18 cellular contexts compared by ENCODE assay signal in genomic region chr1:226808501-226808900, GRCh38.
DNase-seq lines count a peak whose midpoint lies in the region; ATAC-seq and TF ChIP-seq lines count a peak whose summit lies in the region.
"Had no signal": no experiment of that assay in that cellular context is flagged by ENCODE, and none has a peak within 500 bp of the region (broad histone marks: within the 10 kb centered on the region; RNA-seq: fewer than 3 reads in every experiment).

No MANE protein-coding gene starts in this region.

- H2AK5ac ChIP-seq in neuronal stem cell (ENCODE audit: low read depth, low read length) = no peak overlapping the region

- CTCF ChIA-PET in activated naive CD4-positive, alpha-beta T cell treated with anti-CD3 and anti-CD28 coated beads for 36 hours (lab: Charles Lee) = no interaction called here
- CTCF ChIA-PET in RWPE1 (lab: Yijun Ruan, JAX) = no interaction called here

- H3K23ac ChIP-seq in neuronal stem cell (ENCODE audit: low read depth, low read length, poor library complexity) = peak overlapping the region; percentile 82

- H3K14ac ChIP-seq in neuronal stem cell (ENCODE audit: low read length) = no peak overlapping the region

- no peak overlapping the region for H3K27ac ChIP-seq in neuronal stem cell (replicated peaks; ENCODE audit: low read length)
- no peak overlapping the region for H3K27ac ChIP-seq in spleen
- no peak overlapping the region for H3K27ac ChIP-seq in RWPE1
- H3K27ac ChIP-seq: 22Rv1, A549, C4-2B had no signal

- no peaks in the 10 kb centered on the region for H3K27me3 Mint-ChIP-seq in activated naive CD4-positive, alpha-beta T cell treated with anti-CD3 and anti-CD28 coated beads for 36 hours (ENCODE audit: low read depth)
- H3K27me3 Mint-ChIP-seq: B cell; CD4-positive, alpha-beta T cell had no signal

- H2BK120ac ChIP-seq in neuronal stem cell (ENCODE audit: low read depth, low read length) = no peak overlapping the region

- no peak overlapping the region for H4K91ac ChIP-seq in neuronal stem cell (ENCODE audit: low read depth, low read length, poor library complexity)

- H3K4me2 ChIP-seq in neuronal stem cell (ENCODE audit: insufficient read depth, low read length, poor library complexity, severe bottlenecking) = no peak overlapping the region
- H3K4me2 ChIP-seq: A549 had no signal

- no peak overlapping the region for H3K4me3 ChIP-seq in neuronal stem cell (ENCODE audit: low read length in 2 of 2)
- no peak overlapping the region for H3K4me3 ChIP-seq in spleen
- H3K4me3 ChIP-seq: A549 had no signal

- intact Hi-C loops in cardiac septum (cut with DNase I) (no loop called here), left cardiac atrium (cut with DNase I) (loop anchor here in 1 of 2 donors (5.0 kb wide), 1 partner anchor 46 kb away; no protein-coding TSS in a partner anchor), spleen (cut with DNase I; ENCODE audit: low total_unique reads) (no loop called here)
- intact Hi-C loops in activated naive CD4-positive, alpha-beta T cell treated with anti-CD3 and anti-CD28 coated beads for 36 hours (cut with micrococcal nuclease) = no loop called here

- H3K4me3 Mint-ChIP-seq in activated naive CD4-positive, alpha-beta T cell treated with anti-CD3 and anti-CD28 coated beads for 36 hours = no peak overlapping the region
- H3K4me3 Mint-ChIP-seq: B cell; CD4-positive, alpha-beta T cell; CD8-positive, alpha-beta T cell had no signal

- no peaks in the 10 kb centered on the region for H3K79me1 ChIP-seq in neuronal stem cell (ENCODE audit: low read depth, low read length)

- no peak overlapping the region for H2BK12ac ChIP-seq in neuronal stem cell (ENCODE audit: low read length)

- peaks cover 7% of the 10 kb centered on the region for H3K4me1 Mint-ChIP-seq in activated naive CD4-positive, alpha-beta T cell treated with anti-CD3 and anti-CD28 coated beads for 36 hours (ENCODE audit: low read depth)
- H3K4me1 Mint-ChIP-seq: B cell had no signal

- POLR2A ChIA-PET in RWPE1 (lab: Yijun Ruan, JAX; ENCODE audit: low non-redundant PET) = no interaction called here

- no peak overlapping the region for H2AFZ ChIP-seq in neuronal stem cell (ENCODE audit: low read length)

- H3K9me3 ChIP-seq in neuronal stem cell (replicated peaks in 1 of 2; ENCODE audit: control insufficient read depth in 2 of 2, insufficient read depth in 1 of 2, low read depth in 1 of 2, low read length in 2 of 2) = no peaks in the 10 kb centered on the region
- no peaks in the 10 kb centered on the region for H3K9me3 ChIP-seq in spleen
- H3K9me3 ChIP-seq: A549, Caco-2 had no signal

- H3K36me3 Mint-ChIP-seq in activated naive CD4-positive, alpha-beta T cell treated with anti-CD3 and anti-CD28 coated beads for 36 hours (ENCODE audit: low read depth) = no peaks in the 10 kb centered on the region
- H3K36me3 Mint-ChIP-seq: CD8-positive, alpha-beta T cell had no signal

- H3K4me1 ChIP-seq in neuronal stem cell (ENCODE audit: control insufficient read depth in 2 of 2, insufficient read depth in 1 of 2, low read depth in 1 of 2, low read length in 2 of 2) (peaks cover 8 to 12% of the 10 kb centered on the region in 2 donors), spleen (no peaks in the 10 kb centered on the region)
- H3K4me1 ChIP-seq: A549, Caco-2 had no signal

- peak overlapping the region; percentile 31 for H2BK5ac ChIP-seq in neuronal stem cell (ENCODE audit: low read length)

- TF ChIP-seq CTCF in spleen (IDR thresholded peaks at IDR 0.05 in 8 of 11, conservative IDR thresholded peaks at IDR 0.05 in 3 of 11) = no peak
- TF ChIP-seq CTCF in RWPE1 (conservative IDR thresholded peaks at IDR 0.05; ENCODE audit: low read depth) = no peak

- no peak for TF ChIP-seq POLR2A in spleen (IDR thresholded peaks at IDR 0.05)

- no peak overlapping the region for H3K27ac Mint-ChIP-seq in activated naive CD4-positive, alpha-beta T cell treated with anti-CD3 and anti-CD28 coated beads for 36 hours
- H3K27ac Mint-ChIP-seq: B cell; CD4-positive, alpha-beta T cell; CD8-positive, alpha-beta T cell had no signal

- H3K36me3 ChIP-seq in neuronal stem cell (replicated peaks in 1 of 2; ENCODE audit: control insufficient read depth in 2 of 2, insufficient read depth in 2 of 2, low read length in 2 of 2) = no peaks in the 10 kb centered on the region
- H3K36me3 ChIP-seq in spleen = no peaks in the 10 kb centered on the region

- H3K9me3 Mint-ChIP-seq in activated naive CD4-positive, alpha-beta T cell treated with anti-CD3 and anti-CD28 coated beads for 36 hours = no peaks in the 10 kb centered on the region
- H3K9me3 Mint-ChIP-seq: CD4-positive, alpha-beta T cell; CD8-positive, alpha-beta T cell had no signal

- H3K4ac ChIP-seq in neuronal stem cell (ENCODE audit: low read length) = no peak overlapping the region

- H3K27me3 ChIP-seq in neuronal stem cell (ENCODE audit: control insufficient read depth in 3 of 3, insufficient read depth in 3 of 3, low read depth in 1 of 3, low read length in 3 of 3) (no peaks in the 10 kb centered on the region), spleen (replicated peaks in 1 of 7) (no peaks in the 10 kb centered on the region)

- H4K8ac ChIP-seq in neuronal stem cell (ENCODE audit: low read depth, low read length) = no peak overlapping the region

- DNase-seq in cardiac septum (ENCODE audit: low spot score) = peak; percentile 66
- DNase-seq in left cardiac atrium = no peak
- no peak for DNase-seq in neuronal stem cell (ENCODE audit: low spot score)
- DNase-seq in spleen = peak; percentile 56
- no peak for DNase-seq in activated naive CD4-positive, alpha-beta T cell treated with anti-CD3 and anti-CD28 coated beads for 36 hours
- no peak for DNase-seq in RWPE1 (ENCODE audit: low spot score)
- DNase-seq in activated CD8-positive, alpha-beta memory T cell treated with anti-CD3 and anti-CD28 coated beads for 24 hours = no peak
- DNase-seq: AML-193; Caco-2; Calu3; CD4-positive, alpha-beta T cell; CD8-positive, alpha-beta T cell; DMS79 treated with DMSO at 0.1 percent for 48 hours; GF-D8 had no signal

- peak overlapping the region; percentile 22 for H2BK15ac ChIP-seq in neuronal stem cell (ENCODE audit: low read length)

- H3K9ac ChIP-seq in neuronal stem cell (ENCODE audit: low read depth, low read length, poor library complexity) = no peak overlapping the region

- H3K18ac ChIP-seq in neuronal stem cell (ENCODE audit: low read length) = no peak overlapping the region

- no CpG with 5 or more reads among the region's 6 CpGs for WGBS in neuronal stem cell (ENCODE audit: extremely low coverage in 2 of 2, insufficient read length in 2 of 2, insufficient replicate concordance in 1 of 2), 2 donors
- WGBS in spleen, 5 donors = 86 to 92% (median 88%) methylated on average over 6 of the region's 6 CpGs

- ATAC-seq in left cardiac atrium = no peak
- ATAC-seq: A549; CD8-positive, alpha-beta T cell had no signal

Comparison
In these comparisons a context has a peak if more than half of its experiments do, and no peak if none do; other contexts are left out.
1. DNase-seq: peak in cardiac septum (single experiment) and spleen (single experiment); none in left cardiac atrium (single experiment), neuronal stem cell (single experiment), activated naive CD4-positive, alpha-beta T cell treated with anti-CD3 and anti-CD28 coated beads for 36 hours (single experiment), RWPE1 (single experiment) and activated CD8-positive, alpha-beta memory T cell treated with anti-CD3 and anti-CD28 coated beads for 24 hours (single experiment).